1 cellular context compared by ENCODE assay signal in genomic region chr12:93302331-93303229, GRCh38.
TF ChIP-seq lines count a peak whose summit lies in the region.

No MANE protein-coding gene starts in this region.

TF ChIP-seq in K562, 482 proteins besides CTCF, POLR2A, EP300 and RAD21 (continued from another document and continues in another):
- no peak for TF ChIP-seq ZNF121 (CRISPR knock-in tag; conservative IDR thresholded peaks at IDR 0.05)
- no peak for TF ChIP-seq RUNX1 (IDR thresholded peaks at IDR 0.05; ENCODE audit: low read depth)
- TF ChIP-seq CBX5 (IDR thresholded peaks at IDR 0.05; ENCODE audit: borderline replicate concordance, low read depth) = no peak
- no peak for TF ChIP-seq ZNF780A (CRISPR knock-in tag; IDR thresholded peaks at IDR 0.05)
- no peak for TF ChIP-seq ELK3 (CRISPR knock-in tag; IDR thresholded peaks at IDR 0.05)
- TF ChIP-seq LCOR (CRISPR knock-in tag; IDR thresholded peaks at IDR 0.05) = no peak
- TF ChIP-seq TSC22D4 (tag; IDR thresholded peaks at IDR 0.05) = no peak
- TF ChIP-seq KLF13 (tag; IDR thresholded peaks at IDR 0.05; ENCODE audit: borderline replicate concordance, low read depth) = no peak
- TF ChIP-seq CBFB (CRISPR knock-in tag; IDR thresholded peaks at IDR 0.05) = no peak
- TF ChIP-seq E2F1 (CRISPR knock-in tag; IDR thresholded peaks at IDR 0.05) = no peak
- TF ChIP-seq EWSR1 (IDR thresholded peaks at IDR 0.05; ENCODE audit: borderline replicate concordance, low read depth, partially characterized antibody) = no peak
- TF ChIP-seq ZNF408 (CRISPR knock-in tag; IDR thresholded peaks at IDR 0.05; ENCODE audit: low read depth) = no peak
- TF ChIP-seq SMARCE1 (IDR thresholded peaks at IDR 0.05) = peak; percentile 44; the same call in 1 of the 2 replicates
- TF ChIP-seq KHSRP (IDR thresholded peaks at IDR 0.05) = no peak
- TF ChIP-seq L3MBTL2 (IDR thresholded peaks at IDR 0.05) = 0 out of 2 replicates have a peak, but pooled peaks have one; percentile 36
- TF ChIP-seq MTA3 (IDR thresholded peaks at IDR 0.05; ENCODE audit: borderline replicate concordance) = 0 out of 2 replicates have a peak, but pooled peaks have one; percentile 50
- TF ChIP-seq ZBTB5 (IDR thresholded peaks at IDR 0.05) = no peak
- TF ChIP-seq ZNF785 (CRISPR knock-in tag; IDR thresholded peaks at IDR 0.05) = no peak
- no peak for TF ChIP-seq ZNF277 (CRISPR knock-in tag; IDR thresholded peaks at IDR 0.05; ENCODE audit: borderline replicate concordance)
- TF ChIP-seq ELF4 (CRISPR knock-in tag; IDR thresholded peaks at IDR 0.05) = no peak
- TF ChIP-seq RBM39 (optimal IDR thresholded peaks at IDR 0.05; ENCODE audit: low read depth, low read length) = no peak
- TF ChIP-seq BRF2 (IDR thresholded peaks at IDR 0.05; ENCODE audit: borderline replicate concordance, insufficient read depth, insufficient read length) = no peak
- no peak for TF ChIP-seq MYC (IDR thresholded peaks at IDR 0.05; ENCODE audit: low read depth, low read length)
- TF ChIP-seq MYC (CRISPR knock-in tag; IDR thresholded peaks at IDR 0.05; ENCODE audit: borderline replicate concordance, low read depth) = no peak
- 0 out of 4 replicates have a peak, but pooled peaks of 1 of the 2 experiments have one; percentile 10 for TF ChIP-seq TEAD1 (CRISPR knock-in tag; IDR thresholded peaks at IDR 0.05)
- no peak for TF ChIP-seq CAMTA2 (CRISPR knock-in tag; conservative IDR thresholded peaks at IDR 0.05)
- TF ChIP-seq MCM2 (IDR thresholded peaks at IDR 0.05; ENCODE audit: low read depth) = no peak
- no peak for TF ChIP-seq GTF3C2 (IDR thresholded peaks at IDR 0.05; ENCODE audit: borderline replicate concordance, extremely low read depth, insufficient read length)
- no peak for TF ChIP-seq CUX1 (CRISPR knock-in tag; IDR thresholded peaks at IDR 0.05)
- 0 out of 2 replicates have a peak, but pooled peaks have one; percentile 28 for TF ChIP-seq KLF6 (CRISPR knock-in tag; IDR thresholded peaks at IDR 0.05; ENCODE audit: borderline replicate concordance)
- 0 out of 2 replicates have a peak, but pooled peaks have one; percentile 23 for TF ChIP-seq ZNF583 (CRISPR knock-in tag; IDR thresholded peaks at IDR 0.05)
- no peak for TF ChIP-seq ZBTB49 (CRISPR knock-in tag; IDR thresholded peaks at IDR 0.05; ENCODE audit: borderline replicate concordance)
- TF ChIP-seq NFXL1 (CRISPR knock-in tag; IDR thresholded peaks at IDR 0.05) = no peak
- TF ChIP-seq ZNF324 (CRISPR knock-in tag; IDR thresholded peaks at IDR 0.05) = no peak
- no peak for TF ChIP-seq NFYB (IDR thresholded peaks at IDR 0.05; ENCODE audit: extremely low read depth, insufficient read length)
- TF ChIP-seq ZBTB12 (CRISPR knock-in tag; IDR thresholded peaks at IDR 0.05) = no peak
- no peak for TF ChIP-seq TCF7L2 (IDR thresholded peaks at IDR 0.05; ENCODE audit: low read depth, low read length)
- no peak for TF ChIP-seq ZC3H4 (CRISPR knock-in tag; IDR thresholded peaks at IDR 0.05; ENCODE audit: borderline replicate concordance)
- TF ChIP-seq SMARCA5 (IDR thresholded peaks at IDR 0.05) = no peak
